1 cellular context compared by ENCODE assay signal in the genomic region with DNA sequence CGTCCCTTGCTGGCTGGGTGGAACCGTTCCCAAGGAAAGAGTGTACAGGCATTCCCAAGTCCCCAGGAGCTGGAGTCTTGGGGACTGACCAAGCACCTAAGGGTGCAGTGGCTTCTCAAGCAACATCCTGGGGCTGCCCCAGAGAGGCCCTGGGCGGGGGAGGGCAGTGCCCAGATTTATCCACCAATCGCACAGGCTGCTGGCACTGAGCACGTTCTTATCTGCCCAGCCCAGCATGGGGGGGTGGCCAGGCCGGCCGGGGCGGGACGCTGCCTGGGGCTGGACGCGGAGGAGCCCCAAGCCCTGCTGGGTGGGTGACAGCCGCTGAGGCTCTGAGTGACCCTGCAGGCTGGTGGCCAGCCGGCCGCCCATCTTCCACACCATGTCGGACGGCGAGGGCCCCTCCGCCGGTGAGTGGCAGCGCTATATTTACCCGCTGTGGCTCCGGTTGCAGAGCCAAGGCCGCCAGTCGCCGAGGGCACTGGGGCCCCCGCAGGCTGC.
TF ChIP-seq lines count a peak whose summit lies in the region.

No MANE protein-coding gene starts in this region.

TF ChIP-seq in K562, 482 proteins besides CTCF, POLR2A, EP300 and RAD21:
- TF ChIP-seq, protein P1, sequence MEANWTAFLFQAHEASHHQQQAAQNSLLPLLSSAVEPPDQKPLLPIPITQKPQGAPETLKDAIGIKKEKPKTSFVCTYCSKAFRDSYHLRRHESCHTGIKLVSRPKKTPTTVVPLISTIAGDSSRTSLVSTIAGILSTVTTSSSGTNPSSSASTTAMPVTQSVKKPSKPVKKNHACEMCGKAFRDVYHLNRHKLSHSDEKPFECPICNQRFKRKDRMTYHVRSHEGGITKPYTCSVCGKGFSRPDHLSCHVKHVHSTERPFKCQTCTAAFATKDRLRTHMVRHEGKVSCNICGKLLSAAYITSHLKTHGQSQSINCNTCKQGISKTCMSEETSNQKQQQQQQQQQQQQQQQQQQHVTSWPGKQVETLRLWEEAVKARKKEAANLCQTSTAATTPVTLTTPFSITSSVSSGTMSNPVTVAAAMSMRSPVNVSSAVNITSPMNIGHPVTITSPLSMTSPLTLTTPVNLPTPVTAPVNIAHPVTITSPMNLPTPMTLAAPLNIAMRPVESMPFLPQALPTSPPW (CRISPR knock-in tag; IDR thresholded peaks at IDR 0.05), result peak; percentile 16; the same call in 1 of the 2 replicates
- TF ChIP-seq ZNF436 (CRISPR knock-in tag; IDR thresholded peaks at IDR 0.05), result no peak
- TF ChIP-seq TAF9B (IDR thresholded peaks at IDR 0.05; ENCODE audit: partially characterized antibody), result no peak
- TF ChIP-seq, protein P2, sequence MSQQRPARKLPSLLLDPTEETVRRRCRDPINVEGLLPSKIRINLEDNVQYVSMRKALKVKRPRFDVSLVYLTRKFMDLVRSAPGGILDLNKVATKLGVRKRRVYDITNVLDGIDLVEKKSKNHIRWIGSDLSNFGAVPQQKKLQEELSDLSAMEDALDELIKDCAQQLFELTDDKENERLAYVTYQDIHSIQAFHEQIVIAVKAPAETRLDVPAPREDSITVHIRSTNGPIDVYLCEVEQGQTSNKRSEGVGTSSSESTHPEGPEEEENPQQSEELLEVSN (IDR thresholded peaks at IDR 0.05; ENCODE audit: borderline replicate concordance in 1 of 2, extremely low read depth in 1 of 2, insufficient read depth in 1 of 2, insufficient read length in 1 of 2, low read depth in 1 of 2, low read length in 1 of 2, poor library complexity in 1 of 2, severe bottlenecking in 1 of 2), result no peak
